In the genomic region with DNA sequence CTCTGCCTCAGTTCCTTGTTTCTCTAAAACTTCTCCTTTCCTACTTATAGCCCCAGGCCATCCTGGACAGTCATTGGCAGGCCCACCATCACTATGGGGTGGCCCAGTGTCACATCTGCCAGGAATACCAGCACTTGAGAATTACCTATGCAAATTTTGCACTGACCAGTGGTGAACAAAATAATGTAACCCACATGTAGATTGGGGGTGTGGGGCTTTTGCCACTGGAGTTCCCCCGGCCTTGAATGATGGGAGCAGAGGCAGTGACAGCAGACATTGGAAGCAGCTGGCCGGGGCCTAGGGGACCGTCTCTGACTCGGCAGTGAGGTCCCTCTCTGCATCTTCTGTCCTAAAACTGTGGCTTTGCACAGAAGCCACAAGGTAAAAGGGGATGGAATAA, we compare ENCODE assay signal across 18 cellular contexts.
"Had no signal": no experiment of that assay in that cellular context is flagged by ENCODE, and none has a peak within 500 bp of the region (broad histone marks: within the 10 kb centered on the region; RNA-seq: fewer than 3 reads in every experiment).

No MANE protein-coding gene starts in this region.

- H3K4me3 Mint-ChIP-seq: effector memory CD8-positive, alpha-beta T cell; immature natural killer cell; nephron progenitor cell had no signal

- FAIRE-seq: keratinocyte had no signal

- H3K27ac Mint-ChIP-seq: immature natural killer cell, nephron progenitor cell had no signal

- H3K27me3 Mint-ChIP-seq: effector memory CD8-positive, alpha-beta T cell had no signal

- H3K9me3 Mint-ChIP-seq: effector memory CD8-positive, alpha-beta T cell; immature natural killer cell; nephron progenitor cell had no signal

- DNase-seq: effector memory CD8-positive, alpha-beta T cell; esophagus squamous epithelium; foreskin fibroblast; glutamatergic neuron; immature natural killer cell; left cardiac atrium; left ventricle myocardium superior; mesenchymal stem cell; midbrain; nephron progenitor cell; stimulated activated CD4-positive, alpha-beta T cell treated with anti-CD3 and anti-CD28 coated beads, Interleukin-2, amount 100 ng/mL, for 24 hours; stimulated activated CD4-positive, alpha-beta T cell treated with anti-CD3 and anti-CD28 coated beads, Interleukin-4, amount 100 ng/mL, for 4 hours; stimulated activated naive CD4-positive, alpha-beta T cell; stomach; trophoblast cell had no signal

- ATAC-seq: effector memory CD8-positive, alpha-beta T cell; gastroesophageal sphincter; left cardiac atrium; left ventricle myocardium superior; sciatic nerve had no signal
